21 cellular contexts compared by ENCODE assay signal in the genomic region with DNA sequence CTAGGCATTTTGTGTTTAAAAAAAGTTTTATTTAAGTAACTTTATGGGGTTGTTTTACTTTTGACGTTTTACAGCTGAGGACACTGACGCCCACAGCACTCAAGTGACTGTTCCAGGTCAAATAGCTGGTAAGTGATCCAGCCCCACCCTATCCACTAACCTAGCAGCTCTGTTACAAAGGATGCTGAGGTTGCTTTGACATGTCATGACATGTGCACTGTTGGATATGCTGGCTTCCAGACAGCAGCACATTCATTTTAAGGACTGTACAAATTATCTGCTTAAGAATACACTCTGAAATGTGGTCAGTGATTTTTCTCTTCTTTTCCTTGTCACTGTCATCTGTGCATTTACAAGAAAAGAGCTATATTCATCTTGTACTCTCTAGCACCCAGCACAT.
DNase-seq lines count a peak whose midpoint lies in the region; FAIRE-seq and TF ChIP-seq lines count a peak whose summit lies in the region.
"Had no signal": no experiment of that assay in that cellular context is flagged by ENCODE, and none has a peak within 500 bp of the region (broad histone marks: within the 10 kb centered on the region; RNA-seq: fewer than 3 reads in every experiment).

No MANE protein-coding gene starts in this region.

- H3K27me3 Mint-ChIP-seq in T-helper 2 cell treated with Interferon-gamma antibody and Interleukin-4, amounts not matched to agents 5 μg/mL and 100 μg/mL, for 36 hours (ENCODE audit: low read depth), result no peaks in the 10 kb centered on the region
- no peaks in the 10 kb centered on the region for H3K27me3 Mint-ChIP-seq in activated T-helper 2 cell treated with anti-CD3 and anti-CD28 coated beads, Interferon-gamma antibody, Interleukin-2, Interleukin-4, amounts not matched to agents 10 μg/mL and 5 μg/mL and 100 μg/mL, durations not matched to agents 14 hours and 24 hours and 36 hours (ENCODE audit: low read depth)
- H3K27me3 Mint-ChIP-seq: IgD-negative memory B cell had no signal

- peak; percentile 91 for TF ChIP-seq EP300 in neural cell (conservative IDR thresholded peaks at IDR 0.05; ENCODE audit: poor library complexity, severe bottlenecking)

- no peak overlapping the region for H2AFZ ChIP-seq in neural cell (ENCODE audit: low read depth, low read length)
- H2AFZ ChIP-seq: PC-9 had no signal

- H3K27ac ChIP-seq in neural cell (ENCODE audit: low read length), result no peak overlapping the region
- H3K27ac ChIP-seq: A549; BLaER1 treated with 17β-estradiol and CSF1 and Interleukin-3, amounts not matched to agents 10 nM and 100 nM; PC-9 had no signal

- no peaks in the 10 kb centered on the region for H3K9me3 ChIP-seq in neural cell (ENCODE audit: low read length)

- H3K4me1 Mint-ChIP-seq in T-helper 2 cell treated with Interferon-gamma antibody and Interleukin-4, amounts not matched to agents 5 μg/mL and 100 μg/mL, for 36 hours (ENCODE audit: low read depth), result peaks cover 8% of the 10 kb centered on the region
- peaks cover 17% of the 10 kb centered on the region for H3K4me1 Mint-ChIP-seq in activated T-helper 2 cell treated with anti-CD3 and anti-CD28 coated beads, Interferon-gamma antibody, Interleukin-2, Interleukin-4, amounts not matched to agents 10 μg/mL and 5 μg/mL and 100 μg/mL, durations not matched to agents 14 hours and 24 hours and 36 hours (ENCODE audit: low read depth)

- H3F3A ChIP-seq in neural cell (ENCODE audit: insufficient read depth, low read length, poor library complexity, severe bottlenecking), result no peaks in the 10 kb centered on the region

- peaks cover 12% of the 10 kb centered on the region for H3K36me3 Mint-ChIP-seq in T-helper 2 cell treated with Interferon-gamma antibody and Interleukin-4, amounts not matched to agents 5 μg/mL and 100 μg/mL, for 36 hours (ENCODE audit: low read depth)
- H3K36me3 Mint-ChIP-seq in activated T-helper 2 cell treated with anti-CD3 and anti-CD28 coated beads, Interferon-gamma antibody, Interleukin-2, Interleukin-4, amounts not matched to agents 10 μg/mL and 5 μg/mL and 100 μg/mL, durations not matched to agents 14 hours and 24 hours and 36 hours (ENCODE audit: low read depth), result peaks cover 22% of the 10 kb centered on the region

- H3K79me2 ChIP-seq in neural cell (replicated peaks; ENCODE audit: insufficient read depth, low read length), result no peaks in the 10 kb centered on the region

- TF ChIP-seq CTCF in bronchial epithelial cell (IDR thresholded peaks at IDR 0.05; ENCODE audit: insufficient read depth, low read length, severe bottlenecking), result no peak
- TF ChIP-seq CTCF in neural cell (IDR thresholded peaks at IDR 0.05; ENCODE audit: poor library complexity, severe bottlenecking), result no peak

- no peak for TF ChIP-seq RAD21 in neural cell (conservative IDR thresholded peaks at IDR 0.05)

- H3K9me3 Mint-ChIP-seq in T-helper 2 cell treated with Interferon-gamma antibody and Interleukin-4, amounts not matched to agents 5 μg/mL and 100 μg/mL, for 36 hours, result peaks cover 25% of the 10 kb centered on the region
- H3K9me3 Mint-ChIP-seq in activated T-helper 2 cell treated with anti-CD3 and anti-CD28 coated beads, Interferon-gamma antibody, Interleukin-2, Interleukin-4, amounts not matched to agents 10 μg/mL and 5 μg/mL and 100 μg/mL, durations not matched to agents 14 hours and 24 hours and 36 hours, result peaks cover 29% of the 10 kb centered on the region

- H4K20me1 ChIP-seq in neural cell (ENCODE audit: insufficient read depth), result no peaks in the 10 kb centered on the region
- H4K20me1 ChIP-seq: BLaER1 treated with 17β-estradiol and CSF1 and Interleukin-3, amounts not matched to agents 10 nM and 100 nM had no signal

- no peak overlapping the region for H3K4me2 ChIP-seq in neural cell (ENCODE audit: low read length)
- H3K4me2 ChIP-seq: A549; BLaER1 treated with 17β-estradiol and CSF1 and Interleukin-3, amounts not matched to agents 10 nM and 100 nM; PC-9 had no signal

- no peak overlapping the region for H3K9ac ChIP-seq in neural cell (ENCODE audit: low read length)
- H3K9ac ChIP-seq: BLaER1 treated with 17β-estradiol and CSF1 and Interleukin-3, amounts not matched to agents 10 nM and 100 nM had no signal

- no peaks in the 10 kb centered on the region for H3K36me3 ChIP-seq in bronchial epithelial cell (ENCODE audit: control insufficient read depth, insufficient read depth, low read length)
- H3K36me3 ChIP-seq in neural cell (ENCODE audit: insufficient read depth, low read length), result no peaks in the 10 kb centered on the region

- H3K4me3 ChIP-seq in bronchial epithelial cell (ENCODE audit: low read depth, low read length) (no peak overlapping the region), neural cell (ENCODE audit: low read length) (no peak overlapping the region)
- H3K4me3 ChIP-seq: A549; BLaER1 treated with 17β-estradiol and CSF1 and Interleukin-3, amounts not matched to agents 10 nM and 100 nM; PC-9 had no signal

- H3K27me3 ChIP-seq in bronchial epithelial cell (ENCODE audit: control insufficient read depth, insufficient read depth, low read length) (no peaks in the 10 kb centered on the region), neural cell (ENCODE audit: insufficient read depth, low read depth, low read length) (no peaks in the 10 kb centered on the region)
- H3K27me3 ChIP-seq: BLaER1 treated with 17β-estradiol and CSF1 and Interleukin-3, amounts not matched to agents 10 nM and 100 nM had no signal

- no peak overlapping the region for H3K27ac Mint-ChIP-seq in T-helper 2 cell treated with Interferon-gamma antibody and Interleukin-4, amounts not matched to agents 5 μg/mL and 100 μg/mL, for 36 hours
- no peak overlapping the region for H3K27ac Mint-ChIP-seq in activated T-helper 2 cell treated with anti-CD3 and anti-CD28 coated beads, Interferon-gamma antibody, Interleukin-2, Interleukin-4, amounts not matched to agents 10 μg/mL and 5 μg/mL and 100 μg/mL, durations not matched to agents 14 hours and 24 hours and 36 hours
- H3K27ac Mint-ChIP-seq: HFFc6, IgD-negative memory B cell had no signal

- DNase-seq in NCI-H510A (lab: John Stamatoyannopoulos, UW) (peak; percentile 18), NCI-H510A treated with DMSO at 0.1 percent for 48 hours (lab: John Stamatoyannopoulos, UW) (no peak), NCI-H2171 (lab: John Stamatoyannopoulos, UW) (peak; percentile 31), bronchial epithelial cell (ENCODE audit: low read depth) (peak; percentile 95)
- no peak for DNase-seq in activated effector memory CD4-positive, alpha-beta T cell treated with anti-CD3 and anti-CD28 coated beads, Interleukin-2, amount 50 U/mL, for 16 hours
- DNase-seq in T-helper 2 cell treated with Interferon-gamma antibody and Interleukin-4, amounts not matched to agents 5 μg/mL and 100 μg/mL, for 36 hours (ENCODE audit: low spot score), result no peak
- no peak for DNase-seq in activated T-helper 2 cell treated with anti-CD3 and anti-CD28 coated beads, Interferon-gamma antibody, Interleukin-2, Interleukin-4, amounts not matched to agents 10 μg/mL and 5 μg/mL and 100 μg/mL, durations not matched to agents 14 hours and 24 hours and 36 hours (ENCODE audit: low spot score)
- DNase-seq: CD8-positive, alpha-beta memory T cell; HFFc6; Kasumi-1; NCI-H146; NCI-H2081; NCI-H226; NCI-H774; PC-9 had no signal

- FAIRE-seq in bronchial epithelial cell (lab: Jason Lieb, UNC), result no peak
- FAIRE-seq: A549, D721Med, H1 had no signal

- no peak overlapping the region for H3K4me3 Mint-ChIP-seq in T-helper 2 cell treated with Interferon-gamma antibody and Interleukin-4, amounts not matched to agents 5 μg/mL and 100 μg/mL, for 36 hours
- H3K4me3 Mint-ChIP-seq in activated T-helper 2 cell treated with anti-CD3 and anti-CD28 coated beads, Interferon-gamma antibody, Interleukin-2, Interleukin-4, amounts not matched to agents 10 μg/mL and 5 μg/mL and 100 μg/mL, durations not matched to agents 14 hours and 24 hours and 36 hours (ENCODE audit: low read depth), result no peak overlapping the region
- H3K4me3 Mint-ChIP-seq: CD8-positive, alpha-beta memory T cell; HFFc6; IgD-negative memory B cell had no signal

- intact Hi-C loops in activated T-helper 2 cell treated with anti-CD3 and anti-CD28 coated beads, Interferon-gamma antibody, Interleukin-2, Interleukin-4, amounts not matched to agents 10 μg/mL and 5 μg/mL and 100 μg/mL, durations not matched to agents 14 hours and 24 hours and 36 hours (cut with micrococcal nuclease), result no loop called here

- H3K9me2 ChIP-seq in neural cell (ENCODE audit: insufficient read depth, low read length), result no peaks in the 10 kb centered on the region

TF ChIP-seq in neural cell, 6 proteins besides CTCF, POLR2A, EP300 and RAD21:
- TF ChIP-seq EZH2 (IDR thresholded peaks at IDR 0.05; ENCODE audit: borderline replicate concordance, insufficient read depth, low read length, poor library complexity, severe bottlenecking) (no peak), POLR2AphosphoS5 (IDR thresholded peaks at IDR 0.05) (peak; percentile 96), TAF1 (IDR thresholded peaks at IDR 0.05; ENCODE audit: low read depth) (no peak), MXI1 (conservative IDR thresholded peaks at IDR 0.05; ENCODE audit: poor library complexity, severe bottlenecking) (no peak), SMC3 (conservative IDR thresholded peaks at IDR 0.05; ENCODE audit: poor library complexity) (peak; percentile 13)
- TF ChIP-seq, protein P1, sequence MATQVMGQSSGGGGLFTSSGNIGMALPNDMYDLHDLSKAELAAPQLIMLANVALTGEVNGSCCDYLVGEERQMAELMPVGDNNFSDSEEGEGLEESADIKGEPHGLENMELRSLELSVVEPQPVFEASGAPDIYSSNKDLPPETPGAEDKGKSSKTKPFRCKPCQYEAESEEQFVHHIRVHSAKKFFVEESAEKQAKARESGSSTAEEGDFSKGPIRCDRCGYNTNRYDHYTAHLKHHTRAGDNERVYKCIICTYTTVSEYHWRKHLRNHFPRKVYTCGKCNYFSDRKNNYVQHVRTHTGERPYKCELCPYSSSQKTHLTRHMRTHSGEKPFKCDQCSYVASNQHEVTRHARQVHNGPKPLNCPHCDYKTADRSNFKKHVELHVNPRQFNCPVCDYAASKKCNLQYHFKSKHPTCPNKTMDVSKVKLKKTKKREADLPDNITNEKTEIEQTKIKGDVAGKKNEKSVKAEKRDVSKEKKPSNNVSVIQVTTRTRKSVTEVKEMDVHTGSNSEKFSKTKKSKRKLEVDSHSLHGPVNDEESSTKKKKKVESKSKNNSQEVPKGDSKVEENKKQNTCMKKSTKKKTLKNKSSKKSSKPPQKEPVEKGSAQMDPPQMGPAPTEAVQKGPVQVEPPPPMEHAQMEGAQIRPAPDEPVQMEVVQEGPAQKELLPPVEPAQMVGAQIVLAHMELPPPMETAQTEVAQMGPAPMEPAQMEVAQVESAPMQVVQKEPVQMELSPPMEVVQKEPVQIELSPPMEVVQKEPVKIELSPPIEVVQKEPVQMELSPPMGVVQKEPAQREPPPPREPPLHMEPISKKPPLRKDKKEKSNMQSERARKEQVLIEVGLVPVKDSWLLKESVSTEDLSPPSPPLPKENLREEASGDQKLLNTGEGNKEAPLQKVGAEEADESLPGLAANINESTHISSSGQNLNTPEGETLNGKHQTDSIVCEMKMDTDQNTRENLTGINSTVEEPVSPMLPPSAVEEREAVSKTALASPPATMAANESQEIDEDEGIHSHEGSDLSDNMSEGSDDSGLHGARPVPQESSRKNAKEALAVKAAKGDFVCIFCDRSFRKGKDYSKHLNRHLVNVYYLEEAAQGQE (IDR thresholded peaks at IDR 0.05; ENCODE audit: borderline replicate concordance), result no peak

Comparison
In these comparisons a context has a peak if more than half of its experiments do, and no peak if none do; other contexts are left out.
1. DNase-seq: peak in NCI-H510A (single experiment), NCI-H2171 (single experiment) and bronchial epithelial cell (single experiment); none in NCI-H510A treated with DMSO at 0.1 percent for 48 hours (single experiment), activated effector memory CD4-positive, alpha-beta T cell treated with anti-CD3 and anti-CD28 coated beads, Interleukin-2, amount 50 U/mL, for 16 hours (single experiment), T-helper 2 cell treated with Interferon-gamma antibody and Interleukin-4, amounts not matched to agents 5 μg/mL and 100 μg/mL, for 36 hours (single experiment) and activated T-helper 2 cell treated with anti-CD3 and anti-CD28 coated beads, Interferon-gamma antibody, Interleukin-2, Interleukin-4, amounts not matched to agents 10 μg/mL and 5 μg/mL and 100 μg/mL, durations not matched to agents 14 hours and 24 hours and 36 hours (single experiment).